8 cellular contexts compared by ENCODE assay signal in the genomic region with DNA sequence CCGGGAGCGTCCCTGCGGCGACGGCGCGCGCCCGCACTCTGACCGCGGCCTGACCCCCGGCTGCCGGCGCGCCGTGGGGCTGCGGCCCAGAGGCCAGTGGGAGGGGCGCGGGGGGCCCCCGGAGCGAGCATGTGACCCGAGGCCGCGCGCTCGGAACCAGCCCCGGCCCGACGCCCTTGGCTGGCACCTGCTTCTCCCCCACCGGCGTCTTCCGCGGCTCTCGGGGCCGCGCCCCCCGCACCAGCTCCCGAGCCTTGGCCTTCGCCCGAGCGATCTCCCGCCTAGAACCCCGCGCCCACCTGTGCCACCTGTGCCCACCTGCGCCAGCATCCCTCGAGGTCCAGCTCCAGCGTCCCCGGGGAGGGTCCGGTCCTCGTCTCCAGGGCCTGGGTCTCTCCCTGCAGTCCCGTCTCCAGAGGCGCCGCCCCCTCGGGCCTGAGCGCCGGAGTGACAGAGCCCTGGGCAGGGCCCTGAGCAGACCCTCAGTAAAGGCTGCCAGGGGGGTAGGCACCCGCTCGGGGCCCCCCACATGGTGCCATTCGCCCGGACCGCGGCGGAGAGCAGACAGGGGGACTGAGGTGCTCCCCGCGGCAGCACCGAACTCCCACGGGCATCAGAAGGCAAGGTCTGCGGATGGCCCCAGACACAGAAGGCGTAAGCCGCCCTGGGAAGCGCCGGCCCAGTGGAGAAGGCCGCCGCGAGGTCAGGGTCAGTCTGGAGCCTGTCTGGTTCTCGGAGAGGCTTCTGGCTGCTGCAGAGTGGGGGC. TPM values are rescaled to one million over a fixed set of nuclear protein-coding genes. Genes with fewer than 3 reads are reported as not detected.
DNase-seq lines count a peak whose midpoint lies in the region; ATAC-seq, FAIRE-seq and TF ChIP-seq lines count a peak whose summit lies in the region.

No MANE protein-coding gene starts in this region.

- no peak overlapping the region for H3K27ac ChIP-seq in K562 (ENCODE audit: extremely low read depth, low read depth, low read length)

- peaks cover 12 to 19% (median 14%) of the 10 kb centered on the region in 3 donors for H3K4me1 Mint-ChIP-seq in IgD-negative memory B cell
- peaks cover 9% of the 10 kb centered on the region for H3K4me1 Mint-ChIP-seq in stimulated activated effector memory CD8-positive, alpha-beta T cell treated with anti-CD3 and anti-CD28 coated beads, Interleukin-12 subunit alpha, Interleukin-12 subunit beta, amount 100 ng/mL, for 72 hours

- 0% methylated on average over 19 of the region's 76 CpGs for WGBS in K562 (ENCODE audit: insufficient coverage, low coverage, missing lambda C conversion rate)

- H3K9me3 ChIP-seq in K562 (replicated peaks; ENCODE audit: control insufficient read depth, insufficient read depth, low read depth, low read length) = no peaks in the 10 kb centered on the region

- BruUV-seq in K562 (replicated peaks; lab: Mats Ljungman, UMichigan) = no TSS peak

- peaks cover 12 to 31% of the 10 kb centered on the region in 2 experiments for H3K27me3 ChIP-seq in K562 (ENCODE audit: control insufficient read depth in 2 of 2, insufficient read depth in 2 of 2, low read length in 2 of 2)

- H3K9ac ChIP-seq in K562 (ENCODE audit: insufficient read depth in 1 of 2, low read depth in 2 of 2, low read length in 2 of 2) = peak overlapping the region; percentile 38 to 86; a peak in 3 of 4 replicates

- TF ChIP-seq RAD21 in K562 (CRISPR knock-in tag; conservative IDR thresholded peaks at IDR 0.05 in 1 of 2, IDR thresholded peaks at IDR 0.05 in 1 of 2) = no peak

- intact Hi-C loops in K562 (cut with micrococcal nuclease) = no loop called here

- H3K4me3 Mint-ChIP-seq in IgD-negative memory B cell = peak overlapping the region; percentile 76 to 96 (median 86)
- peak overlapping the region; percentile 56 for H3K4me3 Mint-ChIP-seq in stimulated activated effector memory CD8-positive, alpha-beta T cell treated with anti-CD3 and anti-CD28 coated beads, Interleukin-12 subunit alpha, Interleukin-12 subunit beta, amount 100 ng/mL, for 72 hours

- ATAC-seq in GM19463 (IDR thresholded peaks at IDR 0.05; ENCODE audit: unreplicated experiment) (peak; percentile 19), K562 (peak; percentile 61)
- ATAC-seq in stimulated activated effector memory CD8-positive, alpha-beta T cell treated with anti-CD3 and anti-CD28 coated beads, Interleukin-12 subunit alpha, Interleukin-12 subunit beta, amount 100 ng/mL, for 72 hours = peak; percentile 36

- H3K9me3 Mint-ChIP-seq in IgD-negative memory B cell = no peaks in the 10 kb centered on the region
- no peaks in the 10 kb centered on the region for H3K9me3 Mint-ChIP-seq in stimulated activated effector memory CD8-positive, alpha-beta T cell treated with anti-CD3 and anti-CD28 coated beads, Interleukin-12 subunit alpha, Interleukin-12 subunit beta, amount 100 ng/mL, for 72 hours

- H3K4me3 ChIP-seq in K562 = peak overlapping the region; percentile 45

- no peaks in the 10 kb centered on the region for H3K79me2 ChIP-seq in K562 (ENCODE audit: control insufficient read depth, insufficient read depth, low read length)

- TF ChIP-seq CTCF in K562 (IDR thresholded peaks at IDR 0.05 in 2 of 3, conservative IDR thresholded peaks at IDR 0.05 in 1 of 3; ENCODE audit: insufficient read depth in 2 of 3, low read depth in 1 of 3, low read length in 3 of 3) (no peak), GM10248 (IDR thresholded peaks at IDR 0.05; ENCODE audit: control extremely low read depth, extremely low read depth, low read depth, missing control alignments) (no peak)

- H4K20me1 ChIP-seq in K562 (replicated peaks; ENCODE audit: control insufficient read depth, insufficient read depth, low read length) = no peaks in the 10 kb centered on the region

- H3K4me1 ChIP-seq in K562 (replicated peaks in 1 of 2; ENCODE audit: control insufficient read depth in 2 of 2, insufficient read depth in 2 of 2, low read length in 2 of 2) = peaks cover 0 to 21% of the 10 kb centered on the region in 2 experiments; a peak in 2 of 5 replicates

- DNase-seq in CMK (ENCODE audit: low read depth) (peak; percentile 37), K562 (ENCODE audit: extremely low read depth in 1 of 4, low spot score in 3 of 4) (peak; percentile 15 to 67 (median 48)), iris pigment epithelial cell (ENCODE audit: low read depth) (peak; percentile 38), occipital lobe (lab: John Stamatoyannopoulos, UW) (no peak), GM10248 (ENCODE audit: extremely low spot score) (no peak)
- peak in 1 of 2 donors; percentile 58 for DNase-seq in stimulated activated effector memory CD8-positive, alpha-beta T cell treated with anti-CD3 and anti-CD28 coated beads, Interleukin-12 subunit alpha, Interleukin-12 subunit beta, amount 100 ng/mL, for 72 hours (ENCODE audit: low spot score in 2 of 2)

- POLR2A ChIA-PET in K562 (lab: Yijun Ruan, JAX) = interaction anchor here (0.7 kb wide), 1 partner anchor 17 kb away, joined by 4 read pairs; no protein-coding TSS in a partner anchor
- POLR2A ChIA-PET in GM10248 (lab: Yijun Ruan, JAX) = no interaction called here

- no peak for TF ChIP-seq POLR2A in K562 (conservative IDR thresholded peaks at IDR 0.05)

- CTCF ChIA-PET in K562 (lab: Yijun Ruan, JAX; ENCODE audit: low intra/inter-chr PET ratio) (no interaction called here), GM10248 (lab: Yijun Ruan, JAX) (no interaction called here)

- H2AFZ ChIP-seq in K562 (ENCODE audit: low read depth, low read length) = peak overlapping the region; percentile 72

- in situ Hi-C loops in K562 (cut with MboI) = no loop called here

- no peaks in the 10 kb centered on the region for H3K36me3 Mint-ChIP-seq in IgD-negative memory B cell
- H3K36me3 Mint-ChIP-seq in stimulated activated effector memory CD8-positive, alpha-beta T cell treated with anti-CD3 and anti-CD28 coated beads, Interleukin-12 subunit alpha, Interleukin-12 subunit beta, amount 100 ng/mL, for 72 hours = peaks cover 10% of the 10 kb centered on the region

- H3K9me1 ChIP-seq in K562 (ENCODE audit: control insufficient read depth, insufficient read depth, low read length) = no peaks in the 10 kb centered on the region

- H3K4me2 ChIP-seq in K562 (ENCODE audit: insufficient read depth, low read length) = peak overlapping the region; percentile 49; the same call in 1 of the 2 replicates

- peak overlapping the region; percentile 62 to 85 (median 78) for H3K27ac Mint-ChIP-seq in IgD-negative memory B cell
- H3K27ac Mint-ChIP-seq in stimulated activated effector memory CD8-positive, alpha-beta T cell treated with anti-CD3 and anti-CD28 coated beads, Interleukin-12 subunit alpha, Interleukin-12 subunit beta, amount 100 ng/mL, for 72 hours = peak overlapping the region; percentile 20

- no peaks in the 10 kb centered on the region for H3K36me3 ChIP-seq in K562 (ENCODE audit: control insufficient read depth, insufficient read depth, low read length)

- H3K27me3 Mint-ChIP-seq in IgD-negative memory B cell = no peaks in the 10 kb centered on the region

- TF ChIP-seq EP300 in K562 (IDR thresholded peaks at IDR 0.05; ENCODE audit: low read length) = no peak

- no peak for FAIRE-seq in K562 (lab: Jason Lieb, UNC)

TF ChIP-seq in K562, 482 proteins besides CTCF, POLR2A, EP300 and RAD21 (continues in another document):
- peak; percentile 30 for TF ChIP-seq KDM5B (IDR thresholded peaks at IDR 0.05; ENCODE audit: insufficient replicate concordance, low read depth, low read length)

RNA-seq across cellular contexts. Expression of a gene that starts 0.8 kb away (rescaled TPM):
- polyA plus RNA-seq in IgD-negative memory B cell = 1.8 TPM
- total RNA-seq in K562 (2011; cell fraction: chromatin; rRNA removed; ENCODE audit: low replicate concordance) = 2.6 and 4.6 TPM in 2 replicates
- total RNA-seq in K562 (2011; cell fraction: nucleolus; rRNA removed) = 1.0 and 1.2 TPM in 2 replicates
- total RNA-seq in K562 (2011; cell fraction: nucleoplasm; rRNA removed) = 2.3 and 3.7 TPM in 2 replicates
- 0.14 and 0.61 TPM in 2 replicates for total RNA-seq in K562 (2014; rRNA removed)
- 0.16 and 0.22 TPM in 2 replicates for total RNA-seq in K562 (2014; rRNA removed; fragmentation: Illumina TruSeq; extraction: Trizol)
- total RNA-seq in K562 (2015; rRNA removed; fragmentation: Illumina TruSeq; extraction: Trizol) = 0.11 and 0.30 TPM in 2 replicates
- 1.1 and 1.7 TPM in 2 replicates for total RNA-seq in K562 (2021)
- polyA plus RNA-seq in K562 (2011; rRNA removed) = 0.18 and 0.26 TPM in 2 replicates
- 0.25 and 0.28 TPM in 2 replicates for polyA plus RNA-seq in K562 (2011; cell fraction: cytosol; rRNA removed)
- 0.37 and 0.85 TPM in 2 replicates for polyA plus RNA-seq in K562 (2011; cell fraction: nucleus; rRNA removed)
- polyA plus RNA-seq in K562 (2012) = 0.35 and 0.57 TPM in 2 replicates
- polyA plus RNA-seq in K562 (2014; fragmentation: Illumina TruSeq; extraction: Trizol) = 0.15 and 0.46 TPM in 2 replicates
- polyA plus RNA-seq in K562 (2014; fragmentation: Nextera tagmentation; extraction: Ambion mirVana) = under 1 TPM; 0.03 TPM
- 0.08 and 0.48 TPM in 2 replicates for polyA plus RNA-seq in K562 (2014; rRNA removed)
- 0.90 and 1.1 TPM in 2 replicates for polyA minus RNA-seq in K562 (2011; rRNA and poly(A)+ RNA removed)
- not detected in 2 replicates for polyA minus RNA-seq in K562 (2011; cell fraction: cytosol; rRNA and poly(A)+ RNA removed)
- 0.22 and 0.67 TPM in 2 replicates for polyA minus RNA-seq in K562 (2011; cell fraction: nucleus; rRNA and poly(A)+ RNA removed)
- total RNA-seq in occipital lobe = 15.8 TPM

Comparison
In these comparisons a context has a peak if more than half of its experiments do, and no peak if none do; other contexts are left out.
1. DNase-seq: peak in CMK (single experiment), K562 (4 of 4) and iris pigment epithelial cell (single experiment); none in occipital lobe (single experiment) and GM10248 (single experiment).
2. Peak in every context shown above with its lines, with median percentiles within 50 percentile points of each other: ATAC-seq.